In the genomic region with DNA sequence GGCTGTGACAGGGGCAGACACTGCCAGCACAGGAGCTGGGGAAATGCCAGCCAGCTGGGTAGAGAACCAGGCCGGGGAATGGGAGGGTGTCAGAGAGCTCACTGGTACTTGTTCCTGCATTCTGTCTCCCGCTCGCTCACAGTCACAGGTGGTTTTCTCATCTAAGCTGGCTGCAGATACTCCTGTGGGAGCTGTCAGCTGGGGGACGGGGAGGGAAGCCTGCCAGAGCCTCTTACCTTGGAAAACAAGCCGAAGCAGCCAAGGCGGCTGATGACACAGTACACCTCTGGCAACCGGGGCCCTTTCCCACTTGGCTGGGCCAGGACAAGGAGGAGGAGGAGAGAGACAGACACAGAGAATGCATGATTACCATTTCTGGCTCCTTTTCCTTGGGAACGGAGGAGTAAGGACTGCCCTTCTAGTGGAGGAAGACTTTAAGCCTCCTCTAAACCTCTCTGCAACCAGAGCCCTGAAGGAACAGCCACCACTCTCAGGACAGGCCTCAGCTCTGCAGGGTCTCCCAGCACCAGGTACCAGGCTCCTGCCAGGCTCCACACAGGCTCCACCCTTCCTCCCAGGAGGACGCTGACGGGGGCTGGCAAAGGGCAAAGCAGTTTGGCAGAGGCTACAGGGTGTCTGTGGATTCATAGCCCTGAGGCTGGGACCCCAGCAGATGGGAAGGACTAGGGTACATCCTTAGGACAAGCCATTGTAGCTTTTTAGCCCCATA, we compare ENCODE assay signal across 13 cellular contexts. TPM values are rescaled to one million over a fixed set of nuclear protein-coding genes. Genes with fewer than 3 reads are reported as not detected.
DNase-seq lines count a peak whose midpoint lies in the region; ATAC-seq, FAIRE-seq and TF ChIP-seq lines count a peak whose summit lies in the region.
"Had no signal": no experiment of that assay in that cellular context is flagged by ENCODE, and none has a peak within 500 bp of the region (broad histone marks: within the 10 kb centered on the region; RNA-seq: fewer than 3 reads in every experiment).

No MANE protein-coding gene starts in this region.

- H3K4me1 ChIP-seq in H1 (replicated peaks in 1 of 4; ENCODE audit: control insufficient read depth in 3 of 4, insufficient read depth in 4 of 4, low read length in 3 of 4), result peaks cover 0 to 10% (median 6%) of the 10 kb centered on the region in 4 experiments; a peak in 4 of 7 replicates
- H3K4me1 ChIP-seq in upper lobe of right lung, result peaks cover 8% of the 10 kb centered on the region
- peaks cover 11% of the 10 kb centered on the region for H3K4me1 ChIP-seq in HAP-1

- H4K20me1 ChIP-seq in H1 (replicated peaks in 1 of 2; ENCODE audit: control insufficient read depth in 1 of 2, insufficient read depth in 2 of 2, low read length in 2 of 2), result no peaks in the 10 kb centered on the region

- H2BK20ac ChIP-seq in H1 (ENCODE audit: low read length), result peak overlapping the region; percentile 95; the same call in 1 of the 2 replicates

- no peaks in the 10 kb centered on the region for H3K9me3 Mint-ChIP-seq in nephron progenitor cell
- no peaks in the 10 kb centered on the region for H3K9me3 Mint-ChIP-seq in T-helper 2 cell treated with Interferon-gamma antibody and Interleukin-4, amounts not matched to agents 5 μg/mL and 100 μg/mL, for 36 hours

- CTCF ChIA-PET in H1 (lab: Charles Lee; ENCODE audit: partially characterized antibody), result interaction anchor here (0.8 to 1.5 kb wide), 7 partner anchors 11 to 351 kb away, joined by 3 to 5 read pairs (median 4); partner anchors contain the start of gene AKIP1

- H3K27me3 ChIP-seq in H1 (replicated peaks in 1 of 4; ENCODE audit: control insufficient read depth in 3 of 4, extremely low read depth in 1 of 4, insufficient read depth in 3 of 4, low read length in 3 of 4) (no peaks in the 10 kb centered on the region), upper lobe of right lung (no peaks in the 10 kb centered on the region), HAP-1 (ENCODE audit: low read depth) (no peaks in the 10 kb centered on the region)

- H3K9me3 ChIP-seq in H1 (ENCODE audit: insufficient read depth in 2 of 2, low read depth in 1 of 2, low read length in 1 of 2) (no peaks in the 10 kb centered on the region), upper lobe of right lung (no peaks in the 10 kb centered on the region), HAP-1 (no peaks in the 10 kb centered on the region)

- no peak overlapping the region for H3K56ac ChIP-seq in H1 (replicated peaks; ENCODE audit: insufficient read length, low read depth, low read length)

- no peak overlapping the region; the same call in 1 of the 2 replicates for H2BK12ac ChIP-seq in H1 (ENCODE audit: low read depth, low read length)

- no peak overlapping the region for H2BK120ac ChIP-seq in H1 (replicated peaks; ENCODE audit: low read depth, low read length)

- H3K14ac ChIP-seq in H1 (ENCODE audit: insufficient read length), result no peak overlapping the region

- H3K23ac ChIP-seq in H1 (ENCODE audit: insufficient read length), result no peak overlapping the region

- H3K4me1 Mint-ChIP-seq in nephron progenitor cell, result peaks cover 9% of the 10 kb centered on the region
- no peaks in the 10 kb centered on the region for H3K4me1 Mint-ChIP-seq in T-helper 2 cell treated with Interferon-gamma antibody and Interleukin-4, amounts not matched to agents 5 μg/mL and 100 μg/mL, for 36 hours (ENCODE audit: low read depth)

- ATAC-seq in upper lobe of right lung, result no peak
- ATAC-seq in HG02642 (IDR thresholded peaks at IDR 0.05; ENCODE audit: poor library complexity, unreplicated experiment), result no peak

- no peak overlapping the region for H3K4me3 ChIP-seq in H1 (ENCODE audit: extremely low read depth in 1 of 4, insufficient read depth in 2 of 4, low read depth in 3 of 4, low read length in 4 of 4)
- no peak overlapping the region for H3K4me3 ChIP-seq in upper lobe of right lung
- no peak overlapping the region for H3K4me3 ChIP-seq in HAP-1

- peak overlapping the region; percentile 83 for H3K27ac Mint-ChIP-seq in nephron progenitor cell
- no peak overlapping the region for H3K27ac Mint-ChIP-seq in T-helper 2 cell treated with Interferon-gamma antibody and Interleukin-4, amounts not matched to agents 5 μg/mL and 100 μg/mL, for 36 hours
- H3K27ac Mint-ChIP-seq: progenitor cell of endocrine pancreas had no signal

- peak overlapping the region; percentile 6 for H3K4ac ChIP-seq in H1 (replicated peaks; ENCODE audit: insufficient read length, low read depth, low read length)

- peak overlapping the region; percentile 33; the same call in 1 of the 2 replicates for H3K27ac ChIP-seq in H1 (ENCODE audit: low read depth, low read length)
- H3K27ac ChIP-seq in upper lobe of right lung, result peak overlapping the region; percentile 38

- intact Hi-C loops in upper lobe of right lung (cut with DNase I), result no loop called here

- peaks cover 44% of the 10 kb centered on the region for H3K36me3 Mint-ChIP-seq in nephron progenitor cell (ENCODE audit: low read depth)
- no peaks in the 10 kb centered on the region for H3K36me3 Mint-ChIP-seq in T-helper 2 cell treated with Interferon-gamma antibody and Interleukin-4, amounts not matched to agents 5 μg/mL and 100 μg/mL, for 36 hours (ENCODE audit: low read depth)

- no peak overlapping the region; the same call in 1 of the 2 replicates for H4K8ac ChIP-seq in H1 (ENCODE audit: extremely low read depth, insufficient read depth, low read length)

- no peak overlapping the region for H2AFZ ChIP-seq in H1 (ENCODE audit: low read length)

- no peak overlapping the region; the same call in 1 of the 2 replicates for H3K18ac ChIP-seq in H1 (ENCODE audit: extremely low read depth, low read length)

- TF ChIP-seq EP300 in H1 (IDR thresholded peaks at IDR 0.05; ENCODE audit: borderline replicate concordance in 1 of 2, low read depth in 2 of 2, low read length in 2 of 2), result no peak

- no peaks in the 10 kb centered on the region for H3K27me3 Mint-ChIP-seq in nephron progenitor cell (ENCODE audit: low read depth, poor library complexity)
- no peaks in the 10 kb centered on the region for H3K27me3 Mint-ChIP-seq in T-helper 2 cell treated with Interferon-gamma antibody and Interleukin-4, amounts not matched to agents 5 μg/mL and 100 μg/mL, for 36 hours (ENCODE audit: low read depth)
- H3K27me3 Mint-ChIP-seq: progenitor cell of endocrine pancreas had no signal

- TF ChIP-seq RAD21 in H1 (IDR thresholded peaks at IDR 0.05 in 1 of 2, conservative IDR thresholded peaks at IDR 0.05 in 1 of 2; ENCODE audit: low read depth in 2 of 2, low read length in 2 of 2), result no peak

- TF ChIP-seq POLR2A in H1 (IDR thresholded peaks at IDR 0.05; ENCODE audit: control extremely low read depth in 1 of 2, low read depth in 2 of 2, low read length in 2 of 2), result no peak

- H4K91ac ChIP-seq in H1 (replicated peaks; ENCODE audit: insufficient read length, low read length), result peak overlapping the region; percentile 33

- no peak overlapping the region for H4K5ac ChIP-seq in H1 (ENCODE audit: insufficient read length, low read depth, low read length)

- WGBS in H1 (ENCODE audit: extremely low coverage in 1 of 2, insufficient coverage in 1 of 2, insufficient read length in 1 of 2, insufficient replicate concordance in 2 of 2, low coverage in 1 of 2, low lambda C conversion rate in 2 of 2, missing lambda C conversion rate in 1 of 2), 2 experiments, result 80% methylated on average over 10 of the region's 10 CpGs; no CpG with 5 or more reads in 1 of the 2 experiments

- POLR2A ChIA-PET in H1 (lab: Charles Lee; ENCODE audit: partially characterized antibody), result interaction anchor here (0.8 to 3.2 kb wide), 6 partner anchors 7 to 25 kb away, joined by 3 to 18 read pairs (median 5); partner anchors contain the start of genes RPL27A and TRIM66

- in situ Hi-C loops in HAP-1 (cut with MboI; ENCODE audit: low sequenced_read_pairs), result no loop called here

- no peak overlapping the region for H3K9ac ChIP-seq in H1 (replicated peaks in 1 of 4; ENCODE audit: extremely low read depth in 1 of 4, low read depth in 3 of 4, low read length in 3 of 4)

- H2AK5ac ChIP-seq in H1 (ENCODE audit: low read depth, low read length), result peak overlapping the region; percentile 39; the same call in 1 of the 2 replicates

- H3K4me3 Mint-ChIP-seq in nephron progenitor cell, result no peak overlapping the region
- H3K4me3 Mint-ChIP-seq in T-helper 2 cell treated with Interferon-gamma antibody and Interleukin-4, amounts not matched to agents 5 μg/mL and 100 μg/mL, for 36 hours, result no peak overlapping the region

- H3K79me2 ChIP-seq in H1 (ENCODE audit: control insufficient read depth in 1 of 2, insufficient read depth in 2 of 2, low read length in 2 of 2), result no peaks in the 10 kb centered on the region

- H3K79me1 ChIP-seq in H1 (ENCODE audit: low read depth, low read length), result no peaks in the 10 kb centered on the region

- H2BK15ac ChIP-seq in H1 (ENCODE audit: low read length), result peak overlapping the region; percentile 92; the same call in 1 of the 2 replicates

- H3K23me2 ChIP-seq in H1 (ENCODE audit: low read depth, low read length), result no peaks in the 10 kb centered on the region

- no peak for FAIRE-seq in H1 (lab: Jason Lieb, UNC)
- FAIRE-seq: kidney had no signal

- H2BK5ac ChIP-seq in H1 (ENCODE audit: low read depth, low read length), result no peak overlapping the region

- no peak overlapping the region for H3K4me2 ChIP-seq in H1 (ENCODE audit: insufficient read depth in 1 of 2, low read depth in 2 of 2, low read length in 2 of 2)

- DNase-seq in NCI-H446 (lab: John Stamatoyannopoulos, UW) (peak; percentile 27 to 65), H1 (ENCODE audit: low read depth in 1 of 2, low spot score in 2 of 2) (no peak), nephron progenitor cell (no peak), upper lobe of right lung (no peak), HAP-1 (ENCODE audit: low spot score in 2 of 2) (no peak)
- DNase-seq in T-helper 2 cell treated with Interferon-gamma antibody and Interleukin-4, amounts not matched to agents 5 μg/mL and 100 μg/mL, for 36 hours (ENCODE audit: low spot score), result no peak
- DNase-seq: activated CD8-positive, alpha-beta memory T cell treated with anti-CD3 and anti-CD28 coated beads for 24 hours; erythroblast; KBM-7; kidney; NCI-H526 had no signal

- no peaks in the 10 kb centered on the region; a peak in 2 of 8 replicates for H3K36me3 ChIP-seq in H1 (ENCODE audit: control insufficient read depth in 2 of 4, insufficient read depth in 4 of 4, low read length in 3 of 4)
- peaks cover 13% of the 10 kb centered on the region for H3K36me3 ChIP-seq in upper lobe of right lung
- H3K36me3 ChIP-seq in HAP-1 (replicated peaks), result no peaks in the 10 kb centered on the region

- TF ChIP-seq CTCF in H1 (IDR thresholded peaks at IDR 0.05; ENCODE audit: control extremely low read depth in 1 of 3, insufficient read depth in 1 of 3, low read depth in 1 of 3, low read length in 3 of 3) (no peak), nephron progenitor cell (IDR thresholded peaks at IDR 0.05) (no peak), upper lobe of right lung (IDR thresholded peaks at IDR 0.05) (no peak)

RNA-seq across cellular contexts. Expression of gene RPL27A, which starts 25.1 kb away (rescaled TPM):
- 1,756 and 1,761 TPM in 2 replicates for total RNA-seq in H1 (2021; fragmentation: NEBNext Ultra II Directional; extraction: Animal tissue kit (Norgen Biotek cat#: 25700))
- polyA plus RNA-seq in H1 (2011; rRNA removed), result 1,777 and 1,837 TPM in 2 replicates
- 2,449 TPM for polyA plus RNA-seq in H1 (2011; cell fraction: cytosol; rRNA removed)
- polyA plus RNA-seq in H1 (2011; cell fraction: nucleus; rRNA removed), result 879 TPM
- 2,701 to 2,826 TPM (median 2,726 TPM) in 4 replicates for polyA plus RNA-seq in H1 (2012, experiment 1 of 2)
- 37,839 TPM for polyA plus RNA-seq in H1 (2012, experiment 2 of 2)
- 2,237 TPM for polyA plus RNA-seq in H1 (2013, experiment 1 of 2)
- polyA plus RNA-seq in H1 (2013, experiment 2 of 2), result 2,283 TPM
- 410 and 445 TPM in 2 replicates for polyA minus RNA-seq in H1 (2011; rRNA and poly(A)+ RNA removed)
- 498 TPM for polyA minus RNA-seq in H1 (2011; cell fraction: cytosol; rRNA and poly(A)+ RNA removed)
- 541 TPM for polyA minus RNA-seq in H1 (2011; cell fraction: nucleus; rRNA and poly(A)+ RNA removed)
- total RNA-seq in upper lobe of right lung, result 835 TPM

RNA-seq across cellular contexts. Expression of gene TRIM66, which starts 25.2 kb away (rescaled TPM):
- 3.0 and 3.1 TPM in 2 replicates for total RNA-seq in H1 (2021; fragmentation: NEBNext Ultra II Directional; extraction: Animal tissue kit (Norgen Biotek cat#: 25700))
- polyA plus RNA-seq in H1 (2011; rRNA removed), result 3.5 and 4.4 TPM in 2 replicates
- polyA plus RNA-seq in H1 (2011; cell fraction: cytosol; rRNA removed), result 4.7 TPM
- polyA plus RNA-seq in H1 (2011; cell fraction: nucleus; rRNA removed), result 17.7 TPM
- 3.2 to 4.1 TPM (median 3.7 TPM) in 4 replicates for polyA plus RNA-seq in H1 (2012, experiment 1 of 2)
- polyA plus RNA-seq in H1 (2012, experiment 2 of 2), result 0.46 TPM
- 2.2 TPM for polyA plus RNA-seq in H1 (2013, experiment 1 of 2)
- polyA plus RNA-seq in H1 (2013, experiment 2 of 2), result 1.5 TPM
- 7.1 and 16.9 TPM in 2 replicates for polyA minus RNA-seq in H1 (2011; rRNA and poly(A)+ RNA removed)
- polyA minus RNA-seq in H1 (2011; cell fraction: cytosol; rRNA and poly(A)+ RNA removed), result 2.7 TPM
- 13.4 TPM for polyA minus RNA-seq in H1 (2011; cell fraction: nucleus; rRNA and poly(A)+ RNA removed)
- total RNA-seq in upper lobe of right lung, result 15.0 TPM

Comparison
In these comparisons a context has a peak if more than half of its experiments do, and no peak if none do; other contexts are left out.
1. DNase-seq: peak in NCI-H446 (2 of 2); none in H1 (0 of 2), nephron progenitor cell (single experiment), upper lobe of right lung (single experiment), HAP-1 (0 of 2) and T-helper 2 cell treated with Interferon-gamma antibody and Interleukin-4, amounts not matched to agents 5 μg/mL and 100 μg/mL, for 36 hours (single experiment).